Comparison of ENCODE assay signal across 15 cellular contexts in the genomic region with DNA sequence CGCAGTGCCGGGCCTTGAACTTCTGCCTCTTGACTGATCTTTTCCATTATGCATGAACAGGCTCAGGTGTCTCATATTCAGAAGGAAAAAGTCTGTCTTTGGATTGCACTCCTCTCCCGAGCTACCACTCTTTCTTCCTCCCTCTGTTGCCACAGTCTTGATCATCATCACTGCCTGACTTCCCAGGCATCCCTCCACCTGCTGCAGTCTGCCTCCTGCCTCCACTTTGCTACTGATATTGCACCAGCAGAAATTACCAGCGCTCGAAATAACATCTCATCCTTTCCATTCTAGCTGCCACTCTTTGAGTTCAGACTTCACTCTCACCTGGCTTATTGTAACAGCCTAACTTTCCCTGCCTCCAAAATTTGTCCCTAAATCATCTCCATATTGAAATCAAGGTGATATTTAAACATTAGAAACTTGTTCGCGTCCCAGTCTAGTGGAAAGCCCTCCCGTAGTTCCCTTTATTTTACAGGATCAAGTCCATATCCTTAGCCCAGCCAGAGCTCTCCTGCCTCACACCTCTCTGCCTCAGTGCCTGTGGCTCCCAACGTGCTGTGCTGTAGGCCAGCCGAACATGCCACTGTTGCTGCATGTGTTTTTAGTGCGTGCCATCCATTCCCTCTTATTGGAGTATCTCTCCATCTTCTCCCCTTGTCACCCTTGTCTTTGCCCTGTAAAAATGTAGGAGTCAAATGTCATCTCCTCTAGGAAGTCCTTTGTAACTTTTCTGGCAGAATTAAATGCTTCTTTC. TPM values are rescaled to one million over a fixed set of nuclear protein-coding genes. Genes with fewer than 3 reads are reported as not detected.
DNase-seq lines count a peak whose midpoint lies in the region; ATAC-seq, FAIRE-seq and TF ChIP-seq lines count a peak whose summit lies in the region.
"Had no signal": no experiment of that assay in that cellular context is flagged by ENCODE, and none has a peak within 500 bp of the region (broad histone marks: within the 10 kb centered on the region; RNA-seq: fewer than 3 reads in every experiment).

No MANE protein-coding gene starts in this region.

- no peak for ATAC-seq in activated CD4-positive, alpha-beta T cell treated with anti-CD3 and anti-CD28 coated beads for 36 hours
- no peak for ATAC-seq in K562
- ATAC-seq in HG03175 (IDR thresholded peaks at IDR 0.05; ENCODE audit: unreplicated experiment) = no peak
- ATAC-seq in HG03139 (IDR thresholded peaks at IDR 0.05; ENCODE audit: unreplicated experiment) = no peak

- no peaks in the 10 kb centered on the region for H3K9me1 ChIP-seq in K562 (ENCODE audit: control insufficient read depth, insufficient read depth, low read length)

- in situ Hi-C loops in K562 (cut with MboI) = no loop called here

- no peak overlapping the region for H2AK5ac ChIP-seq in neuronal stem cell (ENCODE audit: low read depth, low read length)

- H3K36me3 ChIP-seq in K562 (ENCODE audit: control insufficient read depth, insufficient read depth, low read length) (peaks cover 85% of the 10 kb centered on the region), neuronal stem cell (replicated peaks in 1 of 2; ENCODE audit: control insufficient read depth in 2 of 2, insufficient read depth in 2 of 2, low read length in 2 of 2) (peaks cover 46 to 97% of the 10 kb centered on the region in 2 donors)

- H3K18ac ChIP-seq in neuronal stem cell (ENCODE audit: low read length) = no peak overlapping the region

- no peaks in the 10 kb centered on the region for H3K79me2 ChIP-seq in K562 (ENCODE audit: control insufficient read depth, insufficient read depth, low read length)

- H4K8ac ChIP-seq in neuronal stem cell (ENCODE audit: low read depth, low read length) = peak overlapping the region; percentile 99

- no peak for DNase-seq in activated CD4-positive, alpha-beta T cell treated with anti-CD3 and anti-CD28 coated beads for 36 hours
- no peak for DNase-seq in activated CD4-positive, alpha-beta T cell treated with anti-CD3 and anti-CD28 coated beads, Interleukin-2, amount 50 U/mL, for 48 hours
- DNase-seq in K562 (ENCODE audit: extremely low read depth in 1 of 4, low spot score in 3 of 4) (no peak), neuronal stem cell (ENCODE audit: low spot score) (no peak)
- no peak for DNase-seq in activated effector memory CD4-positive, alpha-beta T cell treated with anti-CD3 and anti-CD28 coated beads, Interleukin-2, amount 50 U/mL, for 16 hours
- DNase-seq: 8988T; C1 segment of cervical spinal cord; DND-41; NCI-H1092 treated with DMSO at 0.1 percent for 48 hours; NCI-H2171; stimulated activated CD4-positive, alpha-beta T cell treated with anti-CD3 and anti-CD28 coated beads, Interleukin-2, amount 100 ng/mL, for 48 hours; transverse colon had no signal

- no peak overlapping the region for H2BK120ac ChIP-seq in neuronal stem cell (ENCODE audit: low read depth, low read length)

- TSS peak; percentile 22 for BruUV-seq in K562 (replicated peaks; lab: Mats Ljungman, UMichigan)

- no peak overlapping the region for H2AFZ ChIP-seq in K562 (ENCODE audit: low read depth, low read length)
- no peak overlapping the region for H2AFZ ChIP-seq in neuronal stem cell (ENCODE audit: low read length)

- H3K9me3 ChIP-seq in K562 (replicated peaks; ENCODE audit: control insufficient read depth, insufficient read depth, low read depth, low read length) (no peaks in the 10 kb centered on the region), neuronal stem cell (replicated peaks in 1 of 2; ENCODE audit: control insufficient read depth in 2 of 2, insufficient read depth in 1 of 2, low read depth in 1 of 2, low read length in 2 of 2) (no peaks in the 10 kb centered on the region)
- H3K9me3 ChIP-seq: transverse colon had no signal

- H3K27me3 Mint-ChIP-seq in activated CD4-positive, alpha-beta T cell treated with anti-CD3 and anti-CD28 coated beads for 36 hours = no peaks in the 10 kb centered on the region
- no peaks in the 10 kb centered on the region for H3K27me3 Mint-ChIP-seq in IgD-negative memory B cell

- H4K20me1 ChIP-seq in K562 (replicated peaks; ENCODE audit: control insufficient read depth, insufficient read depth, low read length) = no peaks in the 10 kb centered on the region

- no peak overlapping the region for H3K14ac ChIP-seq in neuronal stem cell (ENCODE audit: low read length)

- no peaks in the 10 kb centered on the region for H3K79me1 ChIP-seq in neuronal stem cell (ENCODE audit: low read depth, low read length)

- TF ChIP-seq RAD21 in K562 (CRISPR knock-in tag; conservative IDR thresholded peaks at IDR 0.05 in 1 of 2, IDR thresholded peaks at IDR 0.05 in 1 of 2) = no peak

- no peaks in the 10 kb centered on the region for H3K9me3 Mint-ChIP-seq in activated CD4-positive, alpha-beta T cell treated with anti-CD3 and anti-CD28 coated beads for 36 hours (ENCODE audit: low read depth)
- H3K9me3 Mint-ChIP-seq in IgD-negative memory B cell = no peaks in the 10 kb centered on the region

- no peak overlapping the region for H3K4ac ChIP-seq in neuronal stem cell (ENCODE audit: low read length)

- TF ChIP-seq CTCF in K562 (IDR thresholded peaks at IDR 0.05 in 2 of 3, conservative IDR thresholded peaks at IDR 0.05 in 1 of 3; ENCODE audit: insufficient read depth in 2 of 3, low read depth in 1 of 3, low read length in 3 of 3) = no peak

- H3K27ac ChIP-seq in K562 (ENCODE audit: extremely low read depth, low read depth, low read length) = no peak overlapping the region
- no peak overlapping the region for H3K27ac ChIP-seq in neuronal stem cell (replicated peaks; ENCODE audit: low read length)
- H3K27ac ChIP-seq: transverse colon had no signal

- H2BK12ac ChIP-seq in neuronal stem cell (ENCODE audit: low read length) = no peak overlapping the region

- peaks cover 62% of the 10 kb centered on the region for H3K36me3 Mint-ChIP-seq in activated CD4-positive, alpha-beta T cell treated with anti-CD3 and anti-CD28 coated beads for 36 hours (ENCODE audit: low read depth)
- H3K36me3 Mint-ChIP-seq in IgD-negative memory B cell = peaks cover 7% of the 10 kb centered on the region

- CTCF ChIA-PET in activated CD4-positive, alpha-beta T cell treated with anti-CD3 and anti-CD28 coated beads for 36 hours (lab: Charles Lee) = no interaction called here
- CTCF ChIA-PET in K562 (lab: Yijun Ruan, JAX; ENCODE audit: low intra/inter-chr PET ratio) = no interaction called here

- 90% methylated on average over 11 of the region's 11 CpGs for WGBS in K562 (ENCODE audit: insufficient coverage, low coverage, missing lambda C conversion rate)
- no CpG with 5 or more reads among the region's 11 CpGs for WGBS in neuronal stem cell (ENCODE audit: extremely low coverage in 2 of 2, insufficient read length in 2 of 2, insufficient replicate concordance in 1 of 2), 2 donors

- H3K23ac ChIP-seq in neuronal stem cell (ENCODE audit: low read depth, low read length, poor library complexity) = peak overlapping the region; percentile 81

- H3K9ac ChIP-seq in K562 (ENCODE audit: insufficient read depth in 1 of 2, low read depth in 2 of 2, low read length in 2 of 2) = no peak overlapping the region
- no peak overlapping the region for H3K9ac ChIP-seq in neuronal stem cell (ENCODE audit: low read depth, low read length, poor library complexity)

- H3K4me1 ChIP-seq in K562 (replicated peaks in 1 of 2; ENCODE audit: control insufficient read depth in 2 of 2, insufficient read depth in 2 of 2, low read length in 2 of 2) = peaks cover 0 to 3% of the 10 kb centered on the region in 2 experiments; a peak in 2 of 5 replicates
- no peaks in the 10 kb centered on the region for H3K4me1 ChIP-seq in neuronal stem cell (ENCODE audit: control insufficient read depth in 2 of 2, insufficient read depth in 1 of 2, low read depth in 1 of 2, low read length in 2 of 2)
- H3K4me1 ChIP-seq: transverse colon had no signal

- H3K4me2 ChIP-seq in K562 (ENCODE audit: insufficient read depth, low read length) (no peak overlapping the region), neuronal stem cell (ENCODE audit: insufficient read depth, low read length, poor library complexity, severe bottlenecking) (no peak overlapping the region)

- H3K4me1 Mint-ChIP-seq in activated CD4-positive, alpha-beta T cell treated with anti-CD3 and anti-CD28 coated beads for 36 hours = peaks cover 4% of the 10 kb centered on the region
- peaks cover 0 to 9% (median 2%) of the 10 kb centered on the region in 3 donors for H3K4me1 Mint-ChIP-seq in IgD-negative memory B cell

- H3K4me3 ChIP-seq in K562 = no peak overlapping the region
- no peak overlapping the region for H3K4me3 ChIP-seq in neuronal stem cell (ENCODE audit: low read length in 2 of 2)
- H3K4me3 ChIP-seq: transverse colon had no signal

- TF ChIP-seq EP300 in K562 (IDR thresholded peaks at IDR 0.05; ENCODE audit: low read length) = no peak

- H3K27me3 ChIP-seq in K562 (ENCODE audit: control insufficient read depth in 2 of 2, insufficient read depth in 2 of 2, low read length in 2 of 2) (no peaks in the 10 kb centered on the region), neuronal stem cell (ENCODE audit: control insufficient read depth in 3 of 3, insufficient read depth in 3 of 3, low read depth in 1 of 3, low read length in 3 of 3) (no peaks in the 10 kb centered on the region)
- H3K27me3 ChIP-seq: transverse colon had no signal

- FAIRE-seq in K562 (lab: Jason Lieb, UNC) = no peak

- intact Hi-C loops in activated CD4-positive, alpha-beta T cell treated with anti-CD3 and anti-CD28 coated beads for 36 hours (cut with DNase I, micrococcal nuclease) = loop anchor here in 1 of 2 experiments (10.0 kb wide), 1 partner anchor 135 kb away; no protein-coding TSS in a partner anchor
- intact Hi-C loops in K562 (cut with micrococcal nuclease) = no loop called here

- no peak overlapping the region for H3K4me3 Mint-ChIP-seq in activated CD4-positive, alpha-beta T cell treated with anti-CD3 and anti-CD28 coated beads for 36 hours
- no peak overlapping the region for H3K4me3 Mint-ChIP-seq in IgD-negative memory B cell

- no peak overlapping the region for H2BK5ac ChIP-seq in neuronal stem cell (ENCODE audit: low read length)

- POLR2A ChIA-PET in activated CD4-positive, alpha-beta T cell treated with anti-CD3 and anti-CD28 coated beads for 36 hours (lab: Charles Lee) = no interaction called here
- POLR2A ChIA-PET in K562 (lab: Yijun Ruan, JAX) = interaction anchor here (0.9 to 3.0 kb wide), 2 partner anchors 11 to 59 kb away, joined by 4 to 14 read pairs; a partner anchor contains a TSS

- H2BK15ac ChIP-seq in neuronal stem cell (ENCODE audit: low read length) = no peak overlapping the region

- H3K27ac Mint-ChIP-seq in activated CD4-positive, alpha-beta T cell treated with anti-CD3 and anti-CD28 coated beads for 36 hours = peak overlapping the region; percentile 65
- peak overlapping the region; percentile 13 to 81 (median 67) for H3K27ac Mint-ChIP-seq in IgD-negative memory B cell

- no peak overlapping the region for H4K91ac ChIP-seq in neuronal stem cell (ENCODE audit: low read depth, low read length, poor library complexity)

- peak; percentile 21 for TF ChIP-seq POLR2A in K562 (conservative IDR thresholded peaks at IDR 0.05)

RNA-seq across cellular contexts. Expression of a gene that starts 39.9 kb away (rescaled TPM):
- 100 to 1,000 TPM; 135 to 199 TPM for total RNA-seq in activated CD4-positive, alpha-beta T cell treated with anti-CD3 and anti-CD28 coated beads for 36 hours
- 188 TPM for polyA plus RNA-seq in IgD-negative memory B cell
- total RNA-seq in K562 (2011; cell fraction: chromatin; rRNA removed; ENCODE audit: low replicate concordance) = 105 and 145 TPM in 2 replicates
- 69.5 and 74.9 TPM in 2 replicates for total RNA-seq in K562 (2011; cell fraction: nucleolus; rRNA removed)
- total RNA-seq in K562 (2011; cell fraction: nucleoplasm; rRNA removed) = 68.0 and 71.5 TPM in 2 replicates
- 125 and 128 TPM in 2 replicates for total RNA-seq in K562 (2014; rRNA removed)
- 137 and 154 TPM in 2 replicates for total RNA-seq in K562 (2014; rRNA removed; fragmentation: Illumina TruSeq; extraction: Trizol)
- 143 and 148 TPM in 2 replicates for total RNA-seq in K562 (2015; rRNA removed; fragmentation: Illumina TruSeq; extraction: Trizol)
- total RNA-seq in K562 (2021) = 72.1 and 73.6 TPM in 2 replicates
- 81.9 and 119 TPM in 2 replicates for polyA plus RNA-seq in K562 (2011; rRNA removed)
- polyA plus RNA-seq in K562 (2011; cell fraction: cytosol; rRNA removed) = 62.2 and 70.5 TPM in 2 replicates
- polyA plus RNA-seq in K562 (2011; cell fraction: nucleus; rRNA removed) = 56.3 and 61.3 TPM in 2 replicates
- polyA plus RNA-seq in K562 (2012) = 53.6 and 71.8 TPM in 2 replicates
- polyA plus RNA-seq in K562 (2014; fragmentation: Illumina TruSeq; extraction: Trizol) = 150 and 160 TPM in 2 replicates
- polyA plus RNA-seq in K562 (2014; fragmentation: Nextera tagmentation; extraction: Ambion mirVana) = 10 to 100 TPM; 59.9 to 74.6 TPM
- 117 and 137 TPM in 2 replicates for polyA plus RNA-seq in K562 (2014; rRNA removed)
- 184 and 195 TPM in 2 replicates for polyA minus RNA-seq in K562 (2011; rRNA and poly(A)+ RNA removed)
- polyA minus RNA-seq in K562 (2011; cell fraction: cytosol; rRNA and poly(A)+ RNA removed) = 45.9 and 52.1 TPM in 2 replicates
- 50.2 and 72.0 TPM in 2 replicates for polyA minus RNA-seq in K562 (2011; cell fraction: nucleus; rRNA and poly(A)+ RNA removed)
- 54.7 TPM for polyA plus RNA-seq in neuronal stem cell (2013, experiment 1 of 2)
- 54.2 TPM for polyA plus RNA-seq in neuronal stem cell (2013, experiment 2 of 2)

RNA-seq across cellular contexts. Expression of a gene that starts 40.5 kb away (rescaled TPM):
- 10 to 100 TPM; 44.9 to 57.3 TPM for total RNA-seq in activated CD4-positive, alpha-beta T cell treated with anti-CD3 and anti-CD28 coated beads for 36 hours
- polyA plus RNA-seq in IgD-negative memory B cell (36.8 TPM), K562 (2011; rRNA removed) (37.7 and 41.6 TPM in 2 replicates), K562 (2014; fragmentation: Illumina TruSeq; extraction: Trizol) (27.3 and 29.8 TPM in 2 replicates), K562 (2014; fragmentation: Nextera tagmentation; extraction: Ambion mirVana) (10 to 100 TPM; 62.0 to 63.7 TPM), K562 (2014; rRNA removed) (34.3 and 41.2 TPM in 2 replicates)
- total RNA-seq in K562 (2011; cell fraction: chromatin; rRNA removed; ENCODE audit: low replicate concordance) = 74.4 and 86.5 TPM in 2 replicates
- total RNA-seq in K562 (2011; cell fraction: nucleolus; rRNA removed) = 54.0 and 60.7 TPM in 2 replicates
- 79.5 and 101 TPM in 2 replicates for total RNA-seq in K562 (2011; cell fraction: nucleoplasm; rRNA removed)
- total RNA-seq in K562 (2014; rRNA removed) (40.2 and 48.4 TPM in 2 replicates), K562 (2014; rRNA removed; fragmentation: Illumina TruSeq; extraction: Trizol) (37.2 and 38.5 TPM in 2 replicates), K562 (2015; rRNA removed; fragmentation: Illumina TruSeq; extraction: Trizol) (41.2 and 43.8 TPM in 2 replicates), K562 (2021) (23.5 and 29.6 TPM in 2 replicates)
- polyA plus RNA-seq in K562 (2011; cell fraction: cytosol; rRNA removed) = 12.4 and 26.1 TPM in 2 replicates
- polyA plus RNA-seq in K562 (2011; cell fraction: nucleus; rRNA removed) = 48.5 and 59.6 TPM in 2 replicates
- 21.7 and 24.4 TPM in 2 replicates for polyA plus RNA-seq in K562 (2012)
- polyA minus RNA-seq in K562 (2011; rRNA and poly(A)+ RNA removed) = 26.6 and 27.9 TPM in 2 replicates
- 9.9 and 10.1 TPM in 2 replicates for polyA minus RNA-seq in K562 (2011; cell fraction: cytosol; rRNA and poly(A)+ RNA removed)
- polyA minus RNA-seq in K562 (2011; cell fraction: nucleus; rRNA and poly(A)+ RNA removed) = 19.9 and 36.2 TPM in 2 replicates
- polyA plus RNA-seq in neuronal stem cell (2013, experiment 1 of 2) = 63.2 TPM
- 62.0 TPM for polyA plus RNA-seq in neuronal stem cell (2013, experiment 2 of 2)

RNA-seq across cellular contexts. Expression of a gene that starts 59.4 kb away (rescaled TPM):
- 100 to 1,000 TPM; 432 to 457 TPM for total RNA-seq in activated CD4-positive, alpha-beta T cell treated with anti-CD3 and anti-CD28 coated beads for 36 hours
- polyA plus RNA-seq in IgD-negative memory B cell = 281 TPM
- total RNA-seq in K562 (2011; cell fraction: chromatin; rRNA removed; ENCODE audit: low replicate concordance) = 53.8 and 58.8 TPM in 2 replicates
- 54.0 and 57.5 TPM in 2 replicates for total RNA-seq in K562 (2011; cell fraction: nucleolus; rRNA removed)
- total RNA-seq in K562 (2011; cell fraction: nucleoplasm; rRNA removed) = 80.1 and 85.1 TPM in 2 replicates
- 383 and 419 TPM in 2 replicates for total RNA-seq in K562 (2014; rRNA removed)
- total RNA-seq in K562 (2014; rRNA removed; fragmentation: Illumina TruSeq; extraction: Trizol) = 625 and 715 TPM in 2 replicates
- 633 and 665 TPM in 2 replicates for total RNA-seq in K562 (2015; rRNA removed; fragmentation: Illumina TruSeq; extraction: Trizol)
- total RNA-seq in K562 (2021) = 414 and 433 TPM in 2 replicates
- polyA plus RNA-seq in K562 (2011; rRNA removed) = 209 and 398 TPM in 2 replicates
- polyA plus RNA-seq in K562 (2011; cell fraction: cytosol; rRNA removed) = 186 and 265 TPM in 2 replicates
- polyA plus RNA-seq in K562 (2011; cell fraction: nucleus; rRNA removed) = 70.9 and 132 TPM in 2 replicates
- polyA plus RNA-seq in K562 (2012) = 238 and 392 TPM in 2 replicates
- polyA plus RNA-seq in K562 (2014; fragmentation: Illumina TruSeq; extraction: Trizol) = 490 and 582 TPM in 2 replicates
- polyA plus RNA-seq in K562 (2014; fragmentation: Nextera tagmentation; extraction: Ambion mirVana) = 100 to 1,000 TPM in 1 of 2 experiments, 10 to 100 TPM in 1; 90.7 to 107 TPM
- 367 and 377 TPM in 2 replicates for polyA plus RNA-seq in K562 (2014; rRNA removed)
- polyA minus RNA-seq in K562 (2011; rRNA and poly(A)+ RNA removed) = 327 and 403 TPM in 2 replicates
- polyA minus RNA-seq in K562 (2011; cell fraction: cytosol; rRNA and poly(A)+ RNA removed) = 186 and 189 TPM in 2 replicates
- 23.4 and 48.8 TPM in 2 replicates for polyA minus RNA-seq in K562 (2011; cell fraction: nucleus; rRNA and poly(A)+ RNA removed)
- 125 TPM for polyA plus RNA-seq in neuronal stem cell (2013, experiment 1 of 2)
- polyA plus RNA-seq in neuronal stem cell (2013, experiment 2 of 2) = 124 TPM
